11 cellular contexts compared by ENCODE assay signal in genomic region chr11:100689141-100689540, GRCh38.
DNase-seq lines count a peak whose midpoint lies in the region; ATAC-seq and TF ChIP-seq lines count a peak whose summit lies in the region.
"Had no signal": no experiment of that assay in that cellular context is flagged by ENCODE, and none has a peak within 500 bp of the region (broad histone marks: within the 10 kb centered on the region; RNA-seq: fewer than 3 reads in every experiment).

No MANE protein-coding gene starts in this region.

- no peak for TF ChIP-seq CTCF in DND-41 (IDR thresholded peaks at IDR 0.05; ENCODE audit: borderline replicate concordance, extremely low read depth, low read length, poor library complexity, severe bottlenecking)
- TF ChIP-seq CTCF in OCI-LY1 (IDR thresholded peaks at IDR 0.05; ENCODE audit: low read length), result no peak
- no peak for TF ChIP-seq CTCF in fibroblast of pulmonary artery (IDR thresholded peaks at IDR 0.05; ENCODE audit: low read length, missing control alignments)
- TF ChIP-seq CTCF in parathyroid adenoma (IDR thresholded peaks at IDR 0.05), result no peak

- H3K27me3 ChIP-seq in DND-41 (ENCODE audit: insufficient read depth, low read length, poor library complexity) (no peaks in the 10 kb centered on the region), OCI-LY1 (ENCODE audit: insufficient read depth, low read length) (no peaks in the 10 kb centered on the region), parathyroid adenoma (ENCODE audit: control insufficient read depth, insufficient read depth, low read length) (no peaks in the 10 kb centered on the region)

- H2AFZ ChIP-seq in DND-41 (ENCODE audit: low read depth, low read length) (no peak overlapping the region), OCI-LY1 (ENCODE audit: low read length) (no peak overlapping the region), parathyroid adenoma (no peak overlapping the region)

- no peak overlapping the region for H3K9ac ChIP-seq in DND-41 (ENCODE audit: low read depth, low read length)
- no peak overlapping the region for H3K9ac ChIP-seq in OCI-LY1 (ENCODE audit: low read length)
- H3K9ac ChIP-seq in parathyroid adenoma, result no peak overlapping the region

- H3K9me3 ChIP-seq in DND-41 (ENCODE audit: insufficient read depth, low read length, severe bottlenecking) (no peaks in the 10 kb centered on the region), OCI-LY1 (ENCODE audit: low read length) (no peaks in the 10 kb centered on the region), parathyroid adenoma (ENCODE audit: control insufficient read depth, low read length) (no peaks in the 10 kb centered on the region)
- H3K9me3 ChIP-seq: prostate gland had no signal

- no peaks in the 10 kb centered on the region for H3K79me2 ChIP-seq in DND-41 (ENCODE audit: insufficient read depth, low read length)
- no peaks in the 10 kb centered on the region for H3K79me2 ChIP-seq in OCI-LY1 (ENCODE audit: insufficient read depth, low read length)
- peaks cover 2% of the 10 kb centered on the region for H3K79me2 ChIP-seq in parathyroid adenoma

- H3F3A ChIP-seq in OCI-LY1 (ENCODE audit: insufficient read depth, low read length), result no peaks in the 10 kb centered on the region

- H3K36me3 ChIP-seq in DND-41 (ENCODE audit: insufficient read depth, low read length), result no peaks in the 10 kb centered on the region
- no peaks in the 10 kb centered on the region; the same call in 1 of the 2 replicates for H3K36me3 ChIP-seq in OCI-LY1 (ENCODE audit: insufficient read depth, low read length)
- H3K36me3 ChIP-seq in parathyroid adenoma (ENCODE audit: control insufficient read depth, insufficient read depth, low read length), result no peaks in the 10 kb centered on the region
- H3K36me3 ChIP-seq: prostate gland had no signal

- no peaks in the 10 kb centered on the region for H3K9me2 ChIP-seq in OCI-LY1 (ENCODE audit: low read depth, low read length)

- H4K20me1 ChIP-seq in DND-41 (ENCODE audit: insufficient read depth, low read length) (no peaks in the 10 kb centered on the region), OCI-LY1 (ENCODE audit: insufficient read depth, low read length) (no peaks in the 10 kb centered on the region)

- no peak for DNase-seq in DND-41
- peak; percentile 10 for DNase-seq in fibroblast of pulmonary artery (ENCODE audit: low read depth)
- no peak for DNase-seq in stimulated activated naive CD8-positive, alpha-beta T cell treated with anti-CD3 and anti-CD28 coated beads, Interleukin-15, Interleukin-2, amounts not matched to agents 100 U/mL and 50 U/mL, for 24 hours
- no peak for DNase-seq in anterior cingulate cortex (lab: John Stamatoyannopoulos, UW)
- no peak for DNase-seq in T-helper 1 cell
- no peak for DNase-seq in NCI-H2171 treated with DMSO at 0.1 percent for 48 hours (lab: John Stamatoyannopoulos, UW)
- DNase-seq: NCI-H1436 treated with DMSO at 0.1 percent for 48 hours, NCI-H774 had no signal

- H3K4me3 ChIP-seq in DND-41 (ENCODE audit: low read depth in 1 of 2, low read length in 2 of 2) (peak overlapping the region in 1 of 2 experiments; percentile 74; a peak in 1 of 4 replicates), OCI-LY1 (ENCODE audit: low read depth, low read length, poor library complexity, severe bottlenecking) (peak overlapping the region; percentile 17), fibroblast of pulmonary artery (replicated peaks; ENCODE audit: low read depth, low read length) (peak overlapping the region; percentile 77), parathyroid adenoma (ENCODE audit: low read depth, low read length) (no peak overlapping the region)
- H3K4me3 ChIP-seq: prostate gland had no signal

- ATAC-seq in DND-41 (ENCODE audit: insufficient read depth, low read depth), result no peak
- ATAC-seq in stimulated activated naive CD8-positive, alpha-beta T cell treated with anti-CD3 and anti-CD28 coated beads, Interleukin-15, Interleukin-2, amounts not matched to agents 100 U/mL and 50 U/mL, for 24 hours, result no peak

- H3K4me2 ChIP-seq in DND-41 (ENCODE audit: insufficient read depth, low read length) (peak overlapping the region; percentile 66; the same call in 1 of the 2 replicates), OCI-LY1 (ENCODE audit: low read length) (peak overlapping the region; percentile 55), parathyroid adenoma (ENCODE audit: low read length) (peak overlapping the region; percentile 13)

- H3K4me1 ChIP-seq in DND-41 (ENCODE audit: insufficient read depth, low read length) (peaks cover 24% of the 10 kb centered on the region), OCI-LY1 (ENCODE audit: insufficient read depth, low read length, severe bottlenecking) (peaks cover 15% of the 10 kb centered on the region), parathyroid adenoma (peaks cover 6% of the 10 kb centered on the region)
- H3K4me1 ChIP-seq: prostate gland had no signal

- H3K27ac ChIP-seq in DND-41 (ENCODE audit: low read length) (no peak overlapping the region), OCI-LY1 (ENCODE audit: low read depth, low read length, poor library complexity, severe bottlenecking) (no peak overlapping the region), parathyroid adenoma (no peak overlapping the region)
- H3K27ac ChIP-seq: prostate gland had no signal

Comparison
In these comparisons a context has a peak if more than half of its experiments do, and no peak if none do; other contexts are left out.
1. H3K4me2 ChIP-seq: peak in every context shown above with its lines; median percentile 66 in DND-41; 55 in OCI-LY1; 13 in parathyroid adenoma.